In the genomic region with DNA sequence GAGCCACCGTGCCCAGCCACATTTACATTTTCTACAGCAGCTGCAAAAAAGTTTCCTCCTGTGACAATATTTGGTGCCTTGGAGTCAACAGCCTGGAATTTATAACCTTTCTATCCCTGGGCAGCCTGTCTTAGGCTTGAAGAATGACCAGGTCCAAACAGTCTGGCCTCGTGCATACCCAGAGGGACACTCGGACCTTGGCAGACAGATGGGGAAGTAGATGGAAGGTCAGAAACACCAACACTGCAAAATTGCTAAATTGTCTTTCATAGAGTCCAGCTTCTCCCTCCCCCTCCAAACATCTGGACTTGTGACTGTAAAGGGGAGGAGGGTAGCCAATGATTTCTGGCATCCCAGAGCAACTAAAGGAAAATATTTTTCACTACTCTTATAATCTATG, we compare ENCODE assay signal across 11 cellular contexts.
A peak's percentile ranks its signal among the peaks of the same experiment; 100 is the strongest.
DNase-seq lines count a peak whose midpoint lies in the region; ATAC-seq and TF ChIP-seq lines count a peak whose summit lies in the region.
"Had no signal": no experiment of that assay in that cellular context is flagged by ENCODE, and none has a peak within 500 bp of the region (broad histone marks: within the 10 kb centered on the region; RNA-seq: fewer than 3 reads in every experiment).

No MANE protein-coding gene starts in this region.

- H3K9me2 ChIP-seq in SU-DHL-6 (replicated peaks; ENCODE audit: insufficient read depth, low read length) = no peaks in the 10 kb centered on the region

- peak overlapping the region; percentile 89 for H3K27ac ChIP-seq in SU-DHL-6 (ENCODE audit: low read depth, low read length)
- peak overlapping the region; percentile 81 for H3K27ac ChIP-seq in vagina
- H3K27ac ChIP-seq: VCaP had no signal

- peaks cover 3% of the 10 kb centered on the region for H3K27me3 Mint-ChIP-seq in nephron (ENCODE audit: low read depth)
- H3K27me3 Mint-ChIP-seq: IgD-negative memory B cell had no signal

- peak overlapping the region; percentile 52 for H3K9ac ChIP-seq in SU-DHL-6 (ENCODE audit: low read length)
- H3K9ac ChIP-seq: BLaER1 treated with 17β-estradiol and CSF1 and Interleukin-3, amounts not matched to agents 10 nM and 100 nM had no signal

- no peak for TF ChIP-seq POLR2A in vagina (IDR thresholded peaks at IDR 0.05)

- H3K9me3 ChIP-seq in SU-DHL-6 (ENCODE audit: insufficient read depth, low read length) (no peaks in the 10 kb centered on the region), vagina (no peaks in the 10 kb centered on the region)

- intact Hi-C loops in vagina (cut with DNase I) = no loop called here

- H3K4me1 Mint-ChIP-seq in nephron = peaks cover 49% of the 10 kb centered on the region

- peaks cover 4% of the 10 kb centered on the region for H3K36me3 Mint-ChIP-seq in nephron (ENCODE audit: low read depth)

- H2AFZ ChIP-seq in SU-DHL-6 (ENCODE audit: low read depth, low read length, severe bottlenecking) = no peak overlapping the region

- H4K20me1 ChIP-seq in SU-DHL-6 (ENCODE audit: low read depth, low read length) = no peaks in the 10 kb centered on the region

- H3K4me1 ChIP-seq in vagina = peaks cover 45% of the 10 kb centered on the region

- peaks cover 66% of the 10 kb centered on the region for H3K79me2 ChIP-seq in SU-DHL-6 (ENCODE audit: insufficient read depth, low read length)

- no peak overlapping the region for H3K4me3 Mint-ChIP-seq in nephron

- H3K27me3 ChIP-seq in SU-DHL-6 (ENCODE audit: low read length) (no peaks in the 10 kb centered on the region), vagina (no peaks in the 10 kb centered on the region)
- H3K27me3 ChIP-seq: BLaER1 treated with 17β-estradiol and CSF1 and Interleukin-3, amounts not matched to agents 10 nM and 100 nM had no signal

- H3K4me3 ChIP-seq in SU-DHL-6 (ENCODE audit: insufficient read depth, low read length, poor library complexity, severe bottlenecking) = no peak overlapping the region
- no peak overlapping the region for H3K4me3 ChIP-seq in fibroblast of villous mesenchyme (ENCODE audit: low read depth, low read length)
- H3K4me3 ChIP-seq in vagina = no peak overlapping the region
- H3K4me3 ChIP-seq: BLaER1 treated with 17β-estradiol and CSF1 and Interleukin-3, amounts not matched to agents 10 nM and 100 nM had no signal

- H3K9me3 Mint-ChIP-seq in nephron = no peaks in the 10 kb centered on the region

- DNase-seq in fibroblast of villous mesenchyme (ENCODE audit: low read depth) (peak; percentile 41), vagina (ENCODE audit: extremely low spot score in 2 of 2) (no peak), NCI-H146 (lab: John Stamatoyannopoulos, UW) (no peak), COLO668 (lab: John Stamatoyannopoulos, UW; ENCODE audit: unreplicated experiment) (no peak)
- DNase-seq: activated naive CD4-positive, alpha-beta T cell treated with Interleukin-2 at 50 U/mL for 16 hours had no signal

- H3F3A ChIP-seq in SU-DHL-6 (ENCODE audit: insufficient read depth) = peaks cover 41% of the 10 kb centered on the region

- peak overlapping the region; percentile 74 to 89 (median 88) for H3K27ac Mint-ChIP-seq in nephron

- no peak for ATAC-seq in HG03521 (IDR thresholded peaks at IDR 0.05; ENCODE audit: unreplicated experiment)

- TF ChIP-seq CTCF in SU-DHL-6 (IDR thresholded peaks at IDR 0.05; ENCODE audit: insufficient read depth, low read length, poor library complexity, severe bottlenecking) (no peak), fibroblast of villous mesenchyme (IDR thresholded peaks at IDR 0.05; ENCODE audit: insufficient read depth, low read depth, low read length) (no peak), nephron (IDR thresholded peaks at IDR 0.05; ENCODE audit: unreplicated experiment in 3 of 3) (no peak), vagina (IDR thresholded peaks at IDR 0.05) (no peak)

- peak overlapping the region; percentile 54 for H3K4me2 ChIP-seq in SU-DHL-6 (ENCODE audit: low read depth, low read length, poor library complexity, severe bottlenecking)

- H3K36me3 ChIP-seq in SU-DHL-6 (ENCODE audit: low read length) = no peaks in the 10 kb centered on the region
- no peaks in the 10 kb centered on the region for H3K36me3 ChIP-seq in vagina
